ENCODE assay signal across 8 cellular contexts in genomic region chr20:44643596-44644383, GRCh38. TPM values are rescaled to one million over a fixed set of nuclear protein-coding genes. Genes with fewer than 3 reads are reported as not detected.
DNase-seq lines count a peak whose midpoint lies in the region; ATAC-seq and TF ChIP-seq lines count a peak whose summit lies in the region.

No MANE protein-coding gene starts in this region.

- in situ Hi-C loops in ACHN (cut with HindIII; ENCODE audit: low pct_ligation_motif_present, low pct_unique_long_range_greater_than_20kb, low sequenced_read_pairs) = no loop called here

- H3K36me3 Mint-ChIP-seq in activated CD4-positive, alpha-beta memory T cell treated with anti-CD3 and anti-CD28 coated beads for 36 hours = peaks cover 2% of the 10 kb centered on the region
- no peaks in the 10 kb centered on the region for H3K36me3 Mint-ChIP-seq in natural killer cell

- H3K27me3 Mint-ChIP-seq in activated CD4-positive, alpha-beta memory T cell treated with anti-CD3 and anti-CD28 coated beads for 36 hours = no peaks in the 10 kb centered on the region
- H3K27me3 Mint-ChIP-seq in natural killer cell (ENCODE audit: low read depth in 2 of 2) = no peaks in the 10 kb centered on the region

- CTCF ChIA-PET in activated CD4-positive, alpha-beta memory T cell treated with anti-CD3 and anti-CD28 coated beads for 36 hours (lab: Charles Lee) = interaction anchor here (0.6 to 2.4 kb wide), 5 partner anchors 7 to 259 kb away, joined by 3 to 10 read pairs (median 3); partner anchors contain the start of genes ADA and TTPAL

- H3K27ac Mint-ChIP-seq in activated CD4-positive, alpha-beta memory T cell treated with anti-CD3 and anti-CD28 coated beads for 36 hours = peak overlapping the region; percentile 88
- peak overlapping the region; percentile 89 to 92 for H3K27ac Mint-ChIP-seq in natural killer cell

- ATAC-seq in natural killer cell (peak; percentile 37 to 67 (median 46)), GM19467 (IDR thresholded peaks at IDR 0.05; ENCODE audit: unreplicated experiment) (no peak), GM18517 (IDR thresholded peaks at IDR 0.05; ENCODE audit: unreplicated experiment) (no peak)

- no peaks in the 10 kb centered on the region for H3K27me3 ChIP-seq in HUES6 (ENCODE audit: control insufficient read depth, insufficient read depth, low read length)

- no peak overlapping the region; the same call in 1 of the 2 replicates for H3K27ac ChIP-seq in HUES6 (ENCODE audit: low read depth, low read length)
- peak overlapping the region; percentile 84 for H3K27ac ChIP-seq in epithelial cell of prostate

- no peaks in the 10 kb centered on the region for H3K9me3 Mint-ChIP-seq in activated CD4-positive, alpha-beta memory T cell treated with anti-CD3 and anti-CD28 coated beads for 36 hours
- H3K9me3 Mint-ChIP-seq in natural killer cell = no peaks in the 10 kb centered on the region

- peaks cover 3% of the 10 kb centered on the region; the same call in 1 of the 2 replicates for H3K9me3 ChIP-seq in HUES6 (ENCODE audit: control insufficient read depth, insufficient read depth, low read depth, low read length)

- POLR2A ChIA-PET in activated CD4-positive, alpha-beta memory T cell treated with anti-CD3 and anti-CD28 coated beads for 36 hours (lab: Charles Lee) = interaction anchor here (0.9 to 1.3 kb wide), 2 partner anchors 147 to 168 kb away, joined by 3 read pairs; partner anchors contain the start of gene TTPAL

- TF ChIP-seq CTCF in natural killer cell (IDR thresholded peaks at IDR 0.05) = no peak

- peaks cover 62% of the 10 kb centered on the region for H3K4me1 Mint-ChIP-seq in activated CD4-positive, alpha-beta memory T cell treated with anti-CD3 and anti-CD28 coated beads for 36 hours (ENCODE audit: low read depth)
- H3K4me1 Mint-ChIP-seq in natural killer cell = peaks cover 76 to 87% of the 10 kb centered on the region in 2 donors

- H3K4me3 Mint-ChIP-seq in activated CD4-positive, alpha-beta memory T cell treated with anti-CD3 and anti-CD28 coated beads for 36 hours = peak overlapping the region; percentile 45
- H3K4me3 Mint-ChIP-seq in natural killer cell = peak overlapping the region; percentile 83

- DNase-seq in ACHN (peak; percentile 81), epithelial cell of prostate (ENCODE audit: low read depth, low spot score) (peak; percentile 50), natural killer cell (peak; percentile 59), ecto neural progenitor cell (ENCODE audit: low spot score) (no peak)
- DNase-seq in activated CD4-positive, alpha-beta memory T cell treated with anti-CD3 and anti-CD28 coated beads for 36 hours = peak; percentile 67

- peaks cover 50% of the 10 kb centered on the region for H3K4me1 ChIP-seq in HUES6 (ENCODE audit: control insufficient read depth, insufficient read depth, low read length)

- intact Hi-C loops in activated CD4-positive, alpha-beta memory T cell treated with anti-CD3 and anti-CD28 coated beads for 36 hours (cut with micrococcal nuclease) = no loop called here
- intact Hi-C loops in natural killer cell (cut with micrococcal nuclease) = loop anchor here (1.0 to 2.0 kb wide), 4 partner anchors 8 to 121 kb away; partner anchors contain the start of genes ADA and SERINC3

- peak overlapping the region; percentile 37 for H3K9ac ChIP-seq in HUES6 (ENCODE audit: low read length)

- H3K36me3 ChIP-seq in HUES6 (ENCODE audit: control insufficient read depth, insufficient read depth, low read length) = 0 out of 2 replicates have a peak, but pooled peaks cover 4% of the 10 kb centered on the region

- H3K4me3 ChIP-seq in HUES6 (ENCODE audit: low read depth, low read length) = no peak overlapping the region

RNA-seq across cellular contexts. Expression of gene ADA, which starts 7.7 kb away (rescaled TPM):
- 10 to 100 TPM; 35.7 to 38.0 TPM for total RNA-seq in activated CD4-positive, alpha-beta memory T cell treated with anti-CD3 and anti-CD28 coated beads for 36 hours
- 10 to 100 TPM; 71.7 to 94.2 (median 73.9) TPM for total RNA-seq in natural killer cell

Comparison
In these comparisons a context has a peak if more than half of its experiments do, and no peak if none do; other contexts are left out.
1. ATAC-seq: peak in natural killer cell (3 of 3); none in GM19467 (single experiment) and GM18517 (single experiment).